ENCODE assay signal across 8 cellular contexts in the genomic region with DNA sequence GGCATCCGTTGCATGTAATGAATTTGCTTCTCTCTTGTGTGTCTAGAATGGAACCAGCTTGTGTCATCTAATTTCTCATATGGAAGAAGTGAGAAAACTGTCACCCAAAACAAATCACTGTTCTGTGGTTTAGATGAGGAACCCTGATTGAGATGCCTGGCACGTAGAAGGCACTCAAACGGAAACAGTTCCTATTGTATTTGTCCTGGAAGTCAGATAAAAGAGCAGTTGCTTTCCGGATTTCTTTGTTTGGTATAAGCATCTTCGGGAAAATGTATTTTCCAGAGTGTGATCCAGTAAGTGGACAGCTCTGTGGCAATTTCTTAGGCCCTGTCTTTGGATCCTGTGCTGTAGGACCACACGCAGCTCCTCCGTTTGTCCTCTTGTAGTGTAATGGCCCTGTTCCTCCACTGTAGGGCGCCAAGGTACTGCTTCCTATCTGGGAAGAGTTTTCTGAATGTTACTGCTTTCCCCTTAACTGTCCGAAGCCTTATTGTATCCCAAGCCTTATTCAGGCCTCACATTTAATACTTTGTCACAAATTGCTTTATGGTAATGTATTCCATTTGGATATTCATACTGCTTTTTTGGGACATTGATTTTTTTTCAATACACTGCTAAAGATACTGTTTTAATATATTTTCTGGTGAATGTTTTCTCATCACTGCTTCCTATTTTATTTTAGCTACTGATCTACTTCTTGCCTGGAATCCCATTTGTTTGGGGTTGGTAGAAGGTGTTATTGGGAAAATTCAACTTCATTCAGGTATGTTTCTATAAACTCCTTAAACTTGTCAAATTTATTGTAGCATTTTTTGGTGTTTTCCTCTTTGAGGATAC. TPM values are rescaled to one million over a fixed set of nuclear protein-coding genes. Genes with fewer than 3 reads are reported as not detected.
DNase-seq lines count a peak whose midpoint lies in the region; ATAC-seq and TF ChIP-seq lines count a peak whose summit lies in the region.

No MANE protein-coding gene starts in this region.

- no peaks in the 10 kb centered on the region; the same call in 1 of the 2 replicates for H3K9me3 ChIP-seq in AG04450 (ENCODE audit: control insufficient read depth, insufficient read depth, low read length)

- no peak overlapping the region for H3K4me3 Mint-ChIP-seq in central memory CD8-positive, alpha-beta T cell

- DNase-seq in AG04450 (ENCODE audit: low read depth, low spot score) (peak; percentile 65), NCI-H2227 treated with DMSO at 0.1 percent for 48 hours (lab: John Stamatoyannopoulos, UW) (peak; percentile 51), kidney tubule cell (ENCODE audit: low spot score) (peak; percentile 78)
- DNase-seq in central memory CD8-positive, alpha-beta T cell (ENCODE audit: low spot score in 2 of 2), result peak; percentile 22 to 26
- DNase-seq in stimulated activated CD4-positive, alpha-beta T cell treated with anti-CD3 and anti-CD28 coated beads, Interleukin-2, amount 100 ng/mL, for 4 hours (ENCODE audit: low read depth), result peak; percentile 45

- H3K27me3 Mint-ChIP-seq in central memory CD8-positive, alpha-beta T cell, result no peaks in the 10 kb centered on the region

- H3K4me1 Mint-ChIP-seq in central memory CD8-positive, alpha-beta T cell, result peaks cover 7% of the 10 kb centered on the region

- H3K27ac Mint-ChIP-seq in central memory CD8-positive, alpha-beta T cell (ENCODE audit: low read depth), result no peak overlapping the region

- CTCF ChIA-PET in AG04450 (lab: Charles Lee), result interaction anchor here (0.5 to 11.9 kb wide), 60 partner anchors 9 to 1532 kb away, joined by 3 to 359 read pairs (median 4); a partner anchor contains a TSS

- H3K27ac ChIP-seq in AG04450 (ENCODE audit: low read depth, low read length), result no peak overlapping the region

- TF ChIP-seq CTCF in AG04450 (IDR thresholded peaks at IDR 0.05; ENCODE audit: low read depth, low read length) (peak; percentile 99), WI38 (IDR thresholded peaks at IDR 0.05; ENCODE audit: low read depth, low read length) (peak; percentile 95)

- ATAC-seq in GM18511 (IDR thresholded peaks at IDR 0.05; ENCODE audit: unreplicated experiment) (peak; percentile 96), HG03066 (IDR thresholded peaks at IDR 0.05; ENCODE audit: low read depth, unreplicated experiment) (peak; percentile 92)
- peak; percentile 71 for ATAC-seq in central memory CD8-positive, alpha-beta T cell (replicated peaks; ENCODE audit: extremely low read depth, poor library complexity, severe bottlenecking)

- POLR2A ChIA-PET in AG04450 (lab: Yijun Ruan, JAX), result no interaction called here

- no peaks in the 10 kb centered on the region for H3K9me3 Mint-ChIP-seq in central memory CD8-positive, alpha-beta T cell

- no peaks in the 10 kb centered on the region for H3K36me3 Mint-ChIP-seq in central memory CD8-positive, alpha-beta T cell (ENCODE audit: insufficient read depth)

- H3K4me3 ChIP-seq in AG04450 (ENCODE audit: low read depth, low read length) (no peak overlapping the region), WI38 (ENCODE audit: low read depth, low read length) (no peak overlapping the region)

- H3K27me3 ChIP-seq in AG04450 (ENCODE audit: control insufficient read depth, insufficient read depth, low read length), result no peaks in the 10 kb centered on the region

RNA-seq across cellular contexts. Expression of a gene that starts 24.8 kb away (rescaled TPM):
- polyA plus RNA-seq in AG04450 (2011; rRNA removed), result 21.8 and 22.3 TPM in 2 replicates
- polyA minus RNA-seq in AG04450 (2011; rRNA and poly(A)+ RNA removed), result 11.4 and 17.8 TPM in 2 replicates

Comparison
In these comparisons a context has a peak if more than half of its experiments do, and no peak if none do; other contexts are left out.
1. DNase-seq: peak in every context shown above with its lines; median percentile 78 in kidney tubule cell; 65 in AG04450; 51 in NCI-H2227 treated with DMSO at 0.1 percent for 48 hours; 45 in stimulated activated CD4-positive, alpha-beta T cell treated with anti-CD3 and anti-CD28 coated beads, Interleukin-2, amount 100 ng/mL, for 4 hours; 24 in central memory CD8-positive, alpha-beta T cell.